In genomic region chr12:57518920-57519757, GRCh38 we compare ENCODE assay signal across 8 cellular contexts. TPM values are rescaled to one million over a fixed set of nuclear protein-coding genes. Genes with fewer than 3 reads are reported as not detected.
DNase-seq lines count a peak whose midpoint lies in the region; ATAC-seq and TF ChIP-seq lines count a peak whose summit lies in the region.

No MANE protein-coding gene starts in this region.

- no peaks in the 10 kb centered on the region for H3K27me3 Mint-ChIP-seq in activated CD4-positive, alpha-beta T cell treated with anti-CD3 and anti-CD28 coated beads for 36 hours
- no peaks in the 10 kb centered on the region for H3K27me3 Mint-ChIP-seq in natural killer cell treated with Interleukin-12 subunit alpha and Interleukin-12 subunit beta and Interleukin-15 and Interleukin-18, amount 100 ng/mL, for 72 hours

- no peak for TF ChIP-seq CTCF in epithelial cell of proximal tubule (conservative IDR thresholded peaks at IDR 0.05; ENCODE audit: low read depth, low read length)

- intact Hi-C loops in activated CD4-positive, alpha-beta T cell treated with anti-CD3 and anti-CD28 coated beads for 36 hours (cut with DNase I, micrococcal nuclease) = no loop called here

- POLR2A ChIA-PET in activated CD4-positive, alpha-beta T cell treated with anti-CD3 and anti-CD28 coated beads for 36 hours (lab: Charles Lee) = interaction anchor here (0.6 to 2.4 kb wide), 4 partner anchors 18 to 294 kb away, joined by 3 to 8 read pairs (median 4); partner anchors contain the start of gene DCTN2

- CTCF ChIA-PET in activated CD4-positive, alpha-beta T cell treated with anti-CD3 and anti-CD28 coated beads for 36 hours (lab: Charles Lee) = no interaction called here

- DNase-seq in activated CD4-positive, alpha-beta T cell treated with anti-CD3 and anti-CD28 coated beads for 36 hours = peak; percentile 40
- DNase-seq in activated CD4-positive, alpha-beta T cell treated with anti-CD3 and anti-CD28 coated beads for 1 hour = no peak
- DNase-seq in epithelial cell of proximal tubule (ENCODE audit: low read depth) (no peak), COLO829 (ENCODE audit: low spot score) (no peak), OCI-M2 (lab: John Stamatoyannopoulos, UW; ENCODE audit: unreplicated experiment) (no peak)
- DNase-seq in natural killer cell treated with Interleukin-12 subunit alpha and Interleukin-12 subunit beta and Interleukin-15 and Interleukin-18, amount 100 ng/mL, for 72 hours (ENCODE audit: low spot score) = no peak

- peaks cover 44% of the 10 kb centered on the region for H3K4me1 Mint-ChIP-seq in activated CD4-positive, alpha-beta T cell treated with anti-CD3 and anti-CD28 coated beads for 36 hours
- peaks cover 50 to 61% of the 10 kb centered on the region in 2 donors for H3K4me1 Mint-ChIP-seq in natural killer cell treated with Interleukin-12 subunit alpha and Interleukin-12 subunit beta and Interleukin-15 and Interleukin-18, amount 100 ng/mL, for 72 hours (ENCODE audit: low read depth in 2 of 2)

- H3K9me3 Mint-ChIP-seq in activated CD4-positive, alpha-beta T cell treated with anti-CD3 and anti-CD28 coated beads for 36 hours (ENCODE audit: low read depth) = no peaks in the 10 kb centered on the region
- no peaks in the 10 kb centered on the region for H3K9me3 Mint-ChIP-seq in natural killer cell treated with Interleukin-12 subunit alpha and Interleukin-12 subunit beta and Interleukin-15 and Interleukin-18, amount 100 ng/mL, for 72 hours

- peak overlapping the region; percentile 98 for H3K27ac Mint-ChIP-seq in activated CD4-positive, alpha-beta T cell treated with anti-CD3 and anti-CD28 coated beads for 36 hours
- peak overlapping the region; percentile 98 to 100 for H3K27ac Mint-ChIP-seq in natural killer cell treated with Interleukin-12 subunit alpha and Interleukin-12 subunit beta and Interleukin-15 and Interleukin-18, amount 100 ng/mL, for 72 hours

- peaks cover 58% of the 10 kb centered on the region for H3K36me3 Mint-ChIP-seq in activated CD4-positive, alpha-beta T cell treated with anti-CD3 and anti-CD28 coated beads for 36 hours (ENCODE audit: low read depth)
- peaks cover 32% of the 10 kb centered on the region for H3K36me3 Mint-ChIP-seq in natural killer cell treated with Interleukin-12 subunit alpha and Interleukin-12 subunit beta and Interleukin-15 and Interleukin-18, amount 100 ng/mL, for 72 hours

- ATAC-seq in activated CD4-positive, alpha-beta T cell treated with anti-CD3 and anti-CD28 coated beads for 36 hours = no peak
- peak; percentile 7 for ATAC-seq in SK-N-SH treated with all-trans-retinoic acid at 6 μM for 48 hours
- ATAC-seq in natural killer cell treated with Interleukin-12 subunit alpha and Interleukin-12 subunit beta and Interleukin-15 and Interleukin-18, amount 100 ng/mL, for 72 hours = no peak
- no peak for ATAC-seq in HG03025 (IDR thresholded peaks at IDR 0.05; ENCODE audit: low FRiP score, unreplicated experiment)

- peak overlapping the region; percentile 100 for H3K4me3 ChIP-seq in epithelial cell of proximal tubule (ENCODE audit: low read depth, low read length)

- H3K4me3 Mint-ChIP-seq in activated CD4-positive, alpha-beta T cell treated with anti-CD3 and anti-CD28 coated beads for 36 hours = peak overlapping the region; percentile 96
- peak overlapping the region; percentile 88 for H3K4me3 Mint-ChIP-seq in natural killer cell treated with Interleukin-12 subunit alpha and Interleukin-12 subunit beta and Interleukin-15 and Interleukin-18, amount 100 ng/mL, for 72 hours

TF ChIP-seq in SK-N-SH treated with all-trans-retinoic acid at 6 μM for 48 hours, 23 proteins besides CTCF, POLR2A, EP300 and RAD21 (continues in another document):
- TF ChIP-seq POU6F1 (CRISPR knock-in tag; IDR thresholded peaks at IDR 0.05; ENCODE audit: borderline replicate concordance, low read depth) (no peak), TOX (CRISPR knock-in tag; IDR thresholded peaks at IDR 0.05; ENCODE audit: borderline replicate concordance) (no peak), ZFP30 (CRISPR knock-in tag; IDR thresholded peaks at IDR 0.05) (no peak), ZC3H10 (CRISPR knock-in tag; IDR thresholded peaks at IDR 0.05) (no peak), CREB5 (CRISPR knock-in tag; IDR thresholded peaks at IDR 0.05; ENCODE audit: low read depth) (no peak), ZNF565 (CRISPR knock-in tag; conservative IDR thresholded peaks at IDR 0.05; ENCODE audit: low read depth) (no peak), TSHZ2 (CRISPR knock-in tag; IDR thresholded peaks at IDR 0.05) (no peak), SNAI2 (CRISPR knock-in tag; IDR thresholded peaks at IDR 0.05) (no peak)

RNA-seq across cellular contexts. Expression of gene DDIT3, which starts 1.2 kb away (rescaled TPM):
- 10 to 100 TPM; 31.2 to 32.2 TPM for total RNA-seq in activated CD4-positive, alpha-beta T cell treated with anti-CD3 and anti-CD28 coated beads for 36 hours
- 13.5 and 20.2 TPM in 2 replicates for total RNA-seq in epithelial cell of proximal tubule
- total RNA-seq in natural killer cell treated with Interleukin-12 subunit alpha and Interleukin-12 subunit beta and Interleukin-15 and Interleukin-18, amount 100 ng/mL, for 72 hours = 10 to 100 TPM; 22.2 to 39.8 TPM

RNA-seq across cellular contexts. Expression of gene MBD6, which starts 3.5 kb away (rescaled TPM):
- total RNA-seq in activated CD4-positive, alpha-beta T cell treated with anti-CD3 and anti-CD28 coated beads for 36 hours = 10 to 100 TPM; 31.3 to 43.6 TPM
- 3.5 and 6.3 TPM in 2 replicates for total RNA-seq in epithelial cell of proximal tubule
- 100 to 1,000 TPM in 1 of 2 donors, 10 to 100 TPM in 1; 94.1 to 123 TPM for total RNA-seq in natural killer cell treated with Interleukin-12 subunit alpha and Interleukin-12 subunit beta and Interleukin-15 and Interleukin-18, amount 100 ng/mL, for 72 hours

RNA-seq across cellular contexts. Expression of gene DCTN2, which starts 27.9 kb away (rescaled TPM):
- total RNA-seq in activated CD4-positive, alpha-beta T cell treated with anti-CD3 and anti-CD28 coated beads for 36 hours = 10 to 100 TPM; 69.7 to 81.2 TPM
- 140 and 202 TPM in 2 replicates for total RNA-seq in epithelial cell of proximal tubule
- 10 to 100 TPM; 94.2 to 98.7 TPM for total RNA-seq in natural killer cell treated with Interleukin-12 subunit alpha and Interleukin-12 subunit beta and Interleukin-15 and Interleukin-18, amount 100 ng/mL, for 72 hours

RNA-seq across cellular contexts. Expression of gene KIF5A, which starts 30.7 kb away (rescaled TPM):
- 1 to 10 TPM; 1.3 to 1.4 TPM for total RNA-seq in activated CD4-positive, alpha-beta T cell treated with anti-CD3 and anti-CD28 coated beads for 36 hours
- 0.46 and 0.51 TPM in 2 replicates for total RNA-seq in epithelial cell of proximal tubule
- total RNA-seq in natural killer cell treated with Interleukin-12 subunit alpha and Interleukin-12 subunit beta and Interleukin-15 and Interleukin-18, amount 100 ng/mL, for 72 hours = 1 to 10 TPM in 1 of 2 donors, under 1 TPM in 1; 0.29 to 2.0 TPM

RNA-seq across cellular contexts. Expression of gene MARS1, which starts 31.3 kb away (rescaled TPM):
- 100 to 1,000 TPM; 389 to 583 TPM for total RNA-seq in activated CD4-positive, alpha-beta T cell treated with anti-CD3 and anti-CD28 coated beads for 36 hours
- total RNA-seq in epithelial cell of proximal tubule = 107 and 151 TPM in 2 replicates
- 100 to 1,000 TPM; 336 to 446 TPM for total RNA-seq in natural killer cell treated with Interleukin-12 subunit alpha and Interleukin-12 subunit beta and Interleukin-15 and Interleukin-18, amount 100 ng/mL, for 72 hours
